1 cellular context compared by ENCODE assay signal in the genomic region with DNA sequence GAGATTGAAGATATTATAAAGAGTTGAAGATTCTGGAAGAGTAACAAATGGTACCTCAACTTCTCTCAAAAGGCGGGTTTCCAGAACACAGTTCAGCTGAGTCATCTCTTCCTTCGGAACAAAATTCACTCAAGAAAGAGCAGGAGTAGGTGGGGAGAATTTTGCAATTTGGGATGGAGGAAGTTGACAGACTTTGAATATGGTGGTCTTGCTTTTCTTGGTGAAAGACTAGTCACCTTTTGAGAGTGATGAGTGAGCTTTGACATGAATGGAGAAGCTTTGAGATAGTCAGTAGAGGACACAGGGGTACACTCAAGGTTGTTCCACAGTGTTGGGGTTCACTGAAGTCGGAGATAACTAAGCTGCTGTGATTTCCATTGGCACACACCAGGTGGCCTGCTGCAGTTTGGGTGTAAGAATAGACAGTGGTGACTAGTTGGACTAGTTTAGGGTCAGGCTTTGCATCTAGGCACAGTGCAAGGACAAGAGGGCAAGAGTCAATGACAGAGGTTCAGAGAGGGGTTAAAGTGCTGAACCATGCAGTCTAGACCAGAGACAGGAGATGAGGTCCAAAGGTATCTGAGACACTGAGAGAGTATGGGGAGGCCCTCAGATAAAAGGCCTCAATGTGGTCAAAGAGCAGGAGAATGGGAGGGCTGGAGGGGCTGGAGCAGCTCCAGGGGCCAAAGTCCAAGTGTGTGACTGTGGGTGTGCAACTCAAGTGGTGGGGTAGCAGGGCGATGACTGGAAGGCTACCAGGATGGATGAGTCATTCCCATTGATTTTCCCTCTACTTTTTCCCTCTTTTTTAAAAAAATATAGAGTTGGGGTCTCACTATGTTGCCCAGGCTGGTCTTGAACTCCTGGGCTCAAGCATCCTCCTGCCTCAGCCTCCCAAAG.
A peak's percentile ranks its signal among the peaks of the same experiment; 100 is the strongest.
TF ChIP-seq lines count a peak whose summit lies in the region.

No MANE protein-coding gene starts in this region.

TF ChIP-seq in HepG2, 621 proteins besides CTCF, POLR2A, EP300 and RAD21 (continued from another document):
- TF ChIP-seq, protein P1, sequence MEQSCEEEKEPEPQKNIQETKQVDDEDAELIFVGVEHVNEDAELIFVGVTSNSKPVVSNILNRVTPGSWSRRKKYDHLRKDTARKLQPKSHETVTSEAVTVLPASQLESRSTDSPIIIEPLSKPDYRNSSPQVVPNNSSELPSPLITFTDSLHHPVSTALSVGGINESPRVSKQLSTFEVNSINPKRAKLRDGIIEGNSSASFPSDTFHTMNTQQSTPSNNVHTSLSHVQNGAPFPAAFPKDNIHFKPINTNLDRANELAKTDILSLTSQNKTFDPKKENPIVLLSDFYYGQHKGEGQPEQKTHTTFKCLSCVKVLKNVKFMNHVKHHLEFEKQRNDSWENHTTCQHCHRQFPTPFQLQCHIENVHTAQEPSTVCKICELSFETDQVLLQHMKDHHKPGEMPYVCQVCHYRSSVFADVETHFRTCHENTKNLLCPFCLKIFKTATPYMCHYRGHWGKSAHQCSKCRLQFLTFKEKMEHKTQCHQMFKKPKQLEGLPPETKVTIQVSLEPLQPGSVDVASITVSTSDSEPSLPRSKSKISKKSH (CRISPR knock-in tag; IDR thresholded peaks at IDR 0.05; ENCODE audit: borderline replicate concordance) = no peak
- TF ChIP-seq ARNT2 (CRISPR knock-in tag; IDR thresholded peaks at IDR 0.05; ENCODE audit: low read depth) (no peak), MAFF (IDR thresholded peaks at IDR 0.05; ENCODE audit: low read depth, low read length) (peak; percentile 69), AFF4 (CRISPR knock-in tag; IDR thresholded peaks at IDR 0.05) (no peak)
- TF ChIP-seq, protein P2, sequence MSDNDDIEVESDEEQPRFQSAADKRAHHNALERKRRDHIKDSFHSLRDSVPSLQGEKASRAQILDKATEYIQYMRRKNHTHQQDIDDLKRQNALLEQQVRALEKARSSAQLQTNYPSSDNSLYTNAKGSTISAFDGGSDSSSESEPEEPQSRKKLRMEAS (IDR thresholded peaks at IDR 0.05) = peak; percentile 83
